Comparison of ENCODE assay signal across 8 cellular contexts in the genomic region with DNA sequence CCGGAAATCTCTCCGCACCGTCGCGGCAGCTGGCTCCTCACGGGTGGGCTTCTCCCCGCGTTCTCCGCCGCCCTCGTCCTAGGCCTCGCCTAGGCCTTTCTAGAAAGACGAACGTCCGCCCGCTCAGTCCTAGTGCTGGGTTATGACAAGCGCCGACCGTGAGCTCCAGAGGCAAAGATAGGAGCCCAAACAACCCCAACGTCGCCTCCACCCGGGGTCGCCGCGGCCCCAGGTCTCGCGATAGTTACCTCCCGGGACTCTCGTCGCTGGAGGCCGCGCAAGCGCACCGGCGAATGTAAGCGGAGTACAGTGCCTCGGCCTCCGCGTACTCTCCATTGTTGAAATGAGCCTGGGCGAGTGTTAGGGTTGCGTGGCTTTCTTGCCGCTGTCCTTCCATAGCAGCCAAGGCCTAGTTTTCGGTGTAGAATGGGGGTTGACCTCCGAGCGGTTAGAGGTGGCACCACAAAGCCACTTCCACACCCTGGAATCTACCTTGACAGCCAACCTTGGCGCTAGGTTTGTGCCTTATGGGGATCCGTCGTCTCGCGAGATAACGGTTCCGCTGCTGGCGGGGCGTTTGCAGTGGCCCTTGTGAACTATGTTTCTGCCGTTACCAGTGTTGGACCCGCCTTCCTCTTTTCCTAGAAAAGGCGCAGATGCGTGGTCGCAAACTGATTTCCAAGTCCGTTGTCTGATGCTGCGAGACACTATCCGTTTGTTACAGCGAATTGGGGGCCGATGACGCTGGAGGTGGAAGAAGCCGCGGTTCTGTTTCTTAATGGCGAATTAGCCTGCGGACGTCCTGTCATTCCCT. TPM values are rescaled to one million over a fixed set of nuclear protein-coding genes. Genes with fewer than 3 reads are reported as not detected.
DNase-seq lines count a peak whose midpoint lies in the region; ATAC-seq, FAIRE-seq and TF ChIP-seq lines count a peak whose summit lies in the region.

A gene (minus strand): TSS at position 526 of the 814 bp plus-strand sequence. CDS start 129 bp downstream, at position 397.

- peak within 1 kb of the TSS; percentile 96 for H3K27ac Mint-ChIP-seq in Caco-2 (ENCODE audit: unreplicated experiment)
- H3K27ac Mint-ChIP-seq in effector memory CD8-positive, alpha-beta T cell = peak within 1 kb of the TSS; percentile 87 to 99

- H4K91ac ChIP-seq in mesenchymal stem cell (ENCODE audit: low read length) = peak within 1 kb of the TSS; percentile 97

- TF ChIP-seq CTCF in Caco-2 (IDR thresholded peaks at IDR 0.05; ENCODE audit: insufficient read depth in 1 of 2, low read depth in 1 of 2, low read length in 1 of 2, severe bottlenecking in 1 of 2, unreplicated experiment in 1 of 2) = peak in 1 of 2 experiments; percentile 26

- H2AFZ ChIP-seq in mesenchymal stem cell (ENCODE audit: low read depth, low read length) = peak within 1 kb of the TSS; percentile 99

- peak within 1 kb of the TSS; percentile 97 for H3K9ac ChIP-seq in mesenchymal stem cell (ENCODE audit: low read length)

- H3K4me1 Mint-ChIP-seq in Caco-2 (ENCODE audit: low read depth, unreplicated experiment) = peaks cover 12% of the 10 kb centered on the region
- peaks cover 18 to 24% of the 10 kb centered on the region in 2 donors for H3K4me1 Mint-ChIP-seq in effector memory CD8-positive, alpha-beta T cell (ENCODE audit: low read depth in 2 of 2)

- H3K4me3 ChIP-seq in Caco-2 (ENCODE audit: low read depth, low read length) (peak within 1 kb of the TSS; percentile 61), mesenchymal stem cell (ENCODE audit: insufficient read depth in 1 of 2, low read depth in 1 of 2, low read length in 2 of 2) (peak within 1 kb of the TSS; percentile 76 to 90)

- peak within 1 kb of the TSS in 1 of 2 experiments; percentile 71 for H2BK12ac ChIP-seq in mesenchymal stem cell (ENCODE audit: low read length in 2 of 2)

- peak; percentile 81 for FAIRE-seq in HTR-8/SVneo (lab: Jason Lieb, UNC)

- WGBS in mesenchymal stem cell = under 1% methylated on average over 70 of the region's 70 CpGs

- H3K9me3 ChIP-seq in Caco-2 (no peaks in the 10 kb centered on the region), mesenchymal stem cell (ENCODE audit: control insufficient read depth, low read length) (no peaks in the 10 kb centered on the region)

- H3K27me3 Mint-ChIP-seq in Caco-2 (ENCODE audit: insufficient read depth, unreplicated experiment) = no peaks in the 10 kb centered on the region
- H3K27me3 Mint-ChIP-seq in effector memory CD8-positive, alpha-beta T cell = peaks cover 7 to 12% of the 10 kb centered on the region in 2 donors

- peak within 1 kb of the TSS; percentile 97 for H2BK5ac ChIP-seq in mesenchymal stem cell (ENCODE audit: low read depth, low read length, poor library complexity, severe bottlenecking)

- H2BK120ac ChIP-seq in mesenchymal stem cell (ENCODE audit: low read depth, low read length) = peak within 1 kb of the TSS; percentile 40

- peak within 1 kb of the TSS; percentile 99 for H3K27ac ChIP-seq in mesenchymal stem cell (ENCODE audit: low read length, poor library complexity, severe bottlenecking)

- intact Hi-C loops in Caco-2 (cut with micrococcal nuclease; ENCODE audit: unreplicated experiment) = loop anchor here (2.0 kb wide), 2 partner anchors 31 to 191 kb away; no protein-coding TSS in a partner anchor

- BruUV-seq in Caco-2 (replicated peaks; lab: Mats Ljungman, UMichigan) = TSS peak; percentile 93

- H3K14ac ChIP-seq in mesenchymal stem cell (ENCODE audit: low read length in 2 of 2) = peak within 1 kb of the TSS in 1 of 2 experiments; percentile 98

- peaks cover 8% of the 10 kb centered on the region for H3K79me1 ChIP-seq in mesenchymal stem cell (replicated peaks; ENCODE audit: low read length, poor library complexity, severe bottlenecking)

- POLR2A ChIA-PET in Caco-2 (lab: Charles Lee) = interaction anchor here (0.6 kb wide), 1 partner anchor 32 kb away, joined by 4 read pairs; no protein-coding TSS in a partner anchor

- H2BK15ac ChIP-seq in mesenchymal stem cell (ENCODE audit: low read depth, poor library complexity, severe bottlenecking) = peak within 1 kb of the TSS; percentile 60

- no peaks in the 10 kb centered on the region for H3K36me3 ChIP-seq in Caco-2 (ENCODE audit: control insufficient read depth, insufficient read depth, low read length)
- H3K36me3 ChIP-seq in mesenchymal stem cell (ENCODE audit: control insufficient read depth in 1 of 2, insufficient read depth in 2 of 2, low read depth in 1 of 2, low read length in 2 of 2) = peaks cover 0 to 3% of the 10 kb centered on the region in 2 experiments

- H3K4ac ChIP-seq in mesenchymal stem cell (ENCODE audit: low read depth in 1 of 2, low read length in 2 of 2) = peak within 1 kb of the TSS; percentile 93 to 98

- peak within 1 kb of the TSS; percentile 60 to 98 for H3K23ac ChIP-seq in mesenchymal stem cell (ENCODE audit: low read length in 2 of 2)

- H3K9me3 Mint-ChIP-seq in Caco-2 (ENCODE audit: unreplicated experiment) = no peaks in the 10 kb centered on the region
- H3K9me3 Mint-ChIP-seq in effector memory CD8-positive, alpha-beta T cell = no peaks in the 10 kb centered on the region

- peak within 1 kb of the TSS; percentile 95 to 100 for H3K18ac ChIP-seq in mesenchymal stem cell (ENCODE audit: low read depth in 1 of 2, low read length in 2 of 2)

- CTCF ChIA-PET in Caco-2 (lab: Charles Lee) = interaction anchor here (0.6 kb wide), 1 partner anchor 389 kb away, joined by 3 read pairs; no protein-coding TSS in a partner anchor

- peak within 1 kb of the TSS; percentile 81 for H3K4me3 Mint-ChIP-seq in Caco-2 (ENCODE audit: unreplicated experiment)
- H3K4me3 Mint-ChIP-seq in effector memory CD8-positive, alpha-beta T cell = peak within 1 kb of the TSS; percentile 80 to 82

- peaks cover 21% of the 10 kb centered on the region for H3K36me3 Mint-ChIP-seq in Caco-2 (ENCODE audit: insufficient read depth, unreplicated experiment)
- peaks cover 29% of the 10 kb centered on the region for H3K36me3 Mint-ChIP-seq in effector memory CD8-positive, alpha-beta T cell (ENCODE audit: insufficient read depth)

- H2AK5ac ChIP-seq in mesenchymal stem cell (ENCODE audit: low read length, severe bottlenecking) = peak within 1 kb of the TSS; percentile 64

- H3K4me2 ChIP-seq in mesenchymal stem cell (ENCODE audit: low read length, poor library complexity, severe bottlenecking) = peak within 1 kb of the TSS; percentile 75

- DNase-seq in Caco-2 (peak; percentile 95 to 96), HTR-8/SVneo (ENCODE audit: insufficient read length, low spot score) (peak; percentile 96), NOMO-1 treated with DMSO at 0.1 percent for 48 hours (lab: John Stamatoyannopoulos, UW; ENCODE audit: unreplicated experiment) (peak; percentile 81), mesenchymal stem cell (peak; percentile 96)
- DNase-seq in activated CD8-positive, alpha-beta memory T cell treated with anti-CD3 and anti-CD28 coated beads for 4 hours (ENCODE audit: low read depth in 2 of 2) = peak; percentile 83 to 85
- DNase-seq in effector memory CD8-positive, alpha-beta T cell = peak; percentile 91 to 95 (median 92)
- DNase-seq in stimulated activated CD8-positive, alpha-beta memory T cell treated with anti-CD3 and anti-CD28 coated beads, Interleukin-12 subunit alpha, Interleukin-12 subunit beta, amount 100 ng/mL, for 24 hours (ENCODE audit: extremely low read depth) = peak; percentile 76

- ATAC-seq in GM21381 (IDR thresholded peaks at IDR 0.05; ENCODE audit: unreplicated experiment) = peak; percentile 86
- peak; percentile 83 for ATAC-seq in effector memory CD8-positive, alpha-beta T cell (replicated peaks)

- H3K4me1 ChIP-seq in Caco-2 = no peaks in the 10 kb centered on the region
- H3K4me1 ChIP-seq in mesenchymal stem cell (ENCODE audit: control insufficient read depth, insufficient read depth, low read depth, low read length) = peaks cover 7% of the 10 kb centered on the region

- H3K27me3 ChIP-seq in Caco-2 (replicated peaks; ENCODE audit: control insufficient read depth, insufficient read depth, low read length) (no peaks in the 10 kb centered on the region), mesenchymal stem cell (ENCODE audit: control insufficient read depth in 1 of 2, insufficient read depth in 1 of 2, low read length in 2 of 2) (no peaks in the 10 kb centered on the region)

- peak within 1 kb of the TSS; percentile 98 for H4K8ac ChIP-seq in mesenchymal stem cell (ENCODE audit: low read length)

RNA-seq across cellular contexts. Expression of the gene that starts here (rescaled TPM):
- 15.5 and 16.8 TPM in 2 replicates for total RNA-seq in Caco-2 (2022)
- 5.0 TPM for polyA plus RNA-seq in mesenchymal stem cell (2013, experiment 1 of 2)
- polyA plus RNA-seq in mesenchymal stem cell (2013, experiment 2 of 2) = 6.9 TPM

Comparison
In these comparisons a context has a peak if more than half of its experiments do, and no peak if none do; other contexts are left out.
1. Peak in every context shown above with its lines: DNase-seq, ATAC-seq, H3K4me3 ChIP-seq and H3K27ac ChIP-seq.